11 cellular contexts compared by ENCODE assay signal in genomic region chrX:123835661-123836371, GRCh38. TPM values are rescaled to one million over a fixed set of nuclear protein-coding genes. Genes with fewer than 3 reads are reported as not detected.
DNase-seq lines count a peak whose midpoint lies in the region; ATAC-seq lines count a peak whose summit lies in the region.
"Had no signal": no experiment of that assay in that cellular context is flagged by ENCODE, and none has a peak within 500 bp of the region (broad histone marks: within the 10 kb centered on the region; RNA-seq: fewer than 3 reads in every experiment).

No MANE protein-coding gene starts in this region.

- intact Hi-C loops in Right ventricle myocardium superior (cut with DNase I), result no loop called here

- DNase-seq in AG20443 (ENCODE audit: low spot score) (peak; percentile 65), HCEC 1CT (peak; percentile 79), SW480 (ENCODE audit: low spot score) (peak; percentile 47), glomerular visceral epithelial cell (ENCODE audit: extremely low spot score) (peak; percentile 63), NAMALWA (ENCODE audit: low spot score) (no peak), GM19238 (ENCODE audit: insufficient read length, low spot score) (no peak), Right ventricle myocardium superior (no peak), DMS79 treated with DMSO at 0.1 percent for 48 hours (lab: John Stamatoyannopoulos, UW) (no peak)
- DNase-seq: activated CD4-positive, alpha-beta T cell treated with anti-CD3 and anti-CD28 coated beads for 4 hours; NCI-H187; occipital lobe had no signal

- no peak for ATAC-seq in Right ventricle myocardium superior (ENCODE audit: poor library complexity)

RNA-seq across cellular contexts. Expression of gene XIAP, which starts 24.0 kb away (rescaled TPM):
- total RNA-seq in Right ventricle myocardium superior, result 28.9 TPM

Comparison
In these comparisons a context has a peak if more than half of its experiments do, and no peak if none do; other contexts are left out.
1. DNase-seq: peak in AG20443 (single experiment), HCEC 1CT (single experiment), SW480 (single experiment) and glomerular visceral epithelial cell (single experiment); none in NAMALWA (single experiment), GM19238 (single experiment), Right ventricle myocardium superior (single experiment) and DMS79 treated with DMSO at 0.1 percent for 48 hours (single experiment).